Comparison of ENCODE assay signal across 8 cellular contexts in the genomic region with DNA sequence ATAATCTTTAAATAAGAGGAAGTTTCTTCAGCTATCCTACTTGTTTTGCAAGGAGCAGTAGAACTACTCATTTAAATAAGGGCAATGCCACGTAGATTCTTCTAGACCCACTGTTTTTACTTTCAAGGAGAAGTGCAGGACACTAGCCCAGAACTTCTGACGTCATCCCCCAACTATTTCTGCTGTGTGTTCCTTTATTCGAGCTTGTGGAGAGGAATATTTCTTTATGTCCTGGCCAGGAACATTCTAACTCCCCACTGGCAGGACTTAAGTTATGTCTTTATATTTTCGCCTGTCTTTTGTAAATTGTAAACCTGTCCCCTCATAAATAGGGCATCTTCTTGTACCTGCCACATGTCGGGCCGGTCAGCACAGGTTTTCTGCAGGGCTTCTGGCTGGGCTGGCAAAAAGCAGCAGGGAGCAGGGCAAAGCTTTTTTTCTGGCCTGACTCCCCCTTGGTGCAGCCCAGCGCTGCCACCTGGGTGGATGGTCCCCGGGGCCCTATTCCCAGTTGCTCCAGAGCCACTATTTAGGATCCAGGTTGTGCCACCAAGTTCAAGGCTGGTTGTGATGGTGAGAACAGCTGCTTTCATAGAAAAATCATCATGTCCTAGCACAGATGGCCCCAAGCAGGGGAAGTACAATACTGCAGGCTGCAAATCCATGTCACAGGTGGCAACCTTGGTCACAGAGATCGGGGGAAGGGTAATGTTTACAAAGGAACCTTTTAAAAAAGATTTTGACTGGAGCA. TPM values are rescaled to one million over a fixed set of nuclear protein-coding genes. Genes with fewer than 3 reads are reported as not detected.
A peak's percentile ranks its signal among the peaks of the same experiment; 100 is the strongest.
DNase-seq lines count a peak whose midpoint lies in the region; ATAC-seq and TF ChIP-seq lines count a peak whose summit lies in the region.

No MANE protein-coding gene starts in this region.

- H3K9me3 ChIP-seq in WERI-Rb-1 (ENCODE audit: severe bottlenecking) (no peaks in the 10 kb centered on the region), muscle layer of colon (ENCODE audit: low read length) (no peaks in the 10 kb centered on the region), vagina (no peaks in the 10 kb centered on the region)

- peak; percentile 69 for TF ChIP-seq POLR2A in erythroblast (IDR thresholded peaks at IDR 0.05; ENCODE audit: low read length)
- TF ChIP-seq POLR2A in vagina (IDR thresholded peaks at IDR 0.05): peak in 1 of 2 donors; percentile 18

- peak; percentile 14 for ATAC-seq in GM19043 (IDR thresholded peaks at IDR 0.05; ENCODE audit: low read depth, unreplicated experiment)
- ATAC-seq in HG03280 (IDR thresholded peaks at IDR 0.05; ENCODE audit: unreplicated experiment): no peak

- TF ChIP-seq CTCF in WERI-Rb-1 (IDR thresholded peaks at IDR 0.05; ENCODE audit: low read depth, low read length) (peak; percentile 15; the same call in 1 of the 2 replicates), vagina (IDR thresholded peaks at IDR 0.05) (no peak)

- H3K4me1 ChIP-seq in muscle layer of colon (ENCODE audit: insufficient read depth, low read length) (peaks cover 39% of the 10 kb centered on the region), vagina (peaks cover 57% of the 10 kb centered on the region)

- peak overlapping the region; percentile 55 for H3K4me3 ChIP-seq in WERI-Rb-1 (ENCODE audit: low read depth, low read length)
- H3K4me3 ChIP-seq in muscle layer of colon (ENCODE audit: low read depth in 1 of 2, low read length in 2 of 2): peak overlapping the region; percentile 60 to 69
- peak overlapping the region; percentile 56 to 68 for H3K4me3 ChIP-seq in vagina

- H3K9ac ChIP-seq in muscle layer of colon (ENCODE audit: low read length): peak overlapping the region; percentile 88

- H3K36me3 ChIP-seq in WERI-Rb-1 (no peaks in the 10 kb centered on the region), muscle layer of colon (ENCODE audit: insufficient read depth, low read length) (no peaks in the 10 kb centered on the region), vagina (no peaks in the 10 kb centered on the region)

- H3K27me3 ChIP-seq in WERI-Rb-1 (ENCODE audit: insufficient read depth, low read depth, severe bottlenecking): no peaks in the 10 kb centered on the region
- no peaks in the 10 kb centered on the region for H3K27me3 ChIP-seq in muscle layer of colon (ENCODE audit: control insufficient read depth in 1 of 2, insufficient read depth in 2 of 2, low read length in 2 of 2)
- H3K27me3 ChIP-seq in vagina: no peaks in the 10 kb centered on the region

- DNase-seq in AG20443 (ENCODE audit: low spot score) (peak; percentile 71), NCI-H1092 treated with DMSO at 0.1 percent for 48 hours (lab: John Stamatoyannopoulos, UW) (peak; percentile 91), WERI-Rb-1 (peak; percentile 60), erythroblast (lab: John Stamatoyannopoulos, UW) (peak; percentile 75 to 88), vagina (ENCODE audit: extremely low spot score in 2 of 2) (no peak)

- H3K27ac ChIP-seq in WERI-Rb-1: peak overlapping the region; percentile 46
- H3K27ac ChIP-seq in muscle layer of colon (ENCODE audit: low read depth, low read length): peak overlapping the region; percentile 96
- peak overlapping the region; percentile 95 for H3K27ac ChIP-seq in vagina

- intact Hi-C loops in vagina (cut with DNase I): loop anchor here (5.0 to 10.0 kb wide), 2 partner anchors 107 to 121 kb away; no protein-coding TSS in a partner anchor

RNA-seq across cellular contexts. Expression of a gene that starts 1.8 kb away (rescaled TPM):
- total RNA-seq in vagina: 63.1 TPM

Comparison
In these comparisons a context has a peak if more than half of its experiments do, and no peak if none do; other contexts are left out.
1. DNase-seq: peak in AG20443 (single experiment), NCI-H1092 treated with DMSO at 0.1 percent for 48 hours (single experiment), WERI-Rb-1 (single experiment) and erythroblast (2 of 2); none in vagina (0 of 2).
2. H3K27ac ChIP-seq: peak in every context shown above with its lines; median percentile 96 in muscle layer of colon; 95 in vagina; 46 in WERI-Rb-1.
3. Peak in every context shown above with its lines, with median percentiles within 50 percentile points of each other: H3K4me3 ChIP-seq.